8 cellular contexts compared by ENCODE assay signal in the genomic region with DNA sequence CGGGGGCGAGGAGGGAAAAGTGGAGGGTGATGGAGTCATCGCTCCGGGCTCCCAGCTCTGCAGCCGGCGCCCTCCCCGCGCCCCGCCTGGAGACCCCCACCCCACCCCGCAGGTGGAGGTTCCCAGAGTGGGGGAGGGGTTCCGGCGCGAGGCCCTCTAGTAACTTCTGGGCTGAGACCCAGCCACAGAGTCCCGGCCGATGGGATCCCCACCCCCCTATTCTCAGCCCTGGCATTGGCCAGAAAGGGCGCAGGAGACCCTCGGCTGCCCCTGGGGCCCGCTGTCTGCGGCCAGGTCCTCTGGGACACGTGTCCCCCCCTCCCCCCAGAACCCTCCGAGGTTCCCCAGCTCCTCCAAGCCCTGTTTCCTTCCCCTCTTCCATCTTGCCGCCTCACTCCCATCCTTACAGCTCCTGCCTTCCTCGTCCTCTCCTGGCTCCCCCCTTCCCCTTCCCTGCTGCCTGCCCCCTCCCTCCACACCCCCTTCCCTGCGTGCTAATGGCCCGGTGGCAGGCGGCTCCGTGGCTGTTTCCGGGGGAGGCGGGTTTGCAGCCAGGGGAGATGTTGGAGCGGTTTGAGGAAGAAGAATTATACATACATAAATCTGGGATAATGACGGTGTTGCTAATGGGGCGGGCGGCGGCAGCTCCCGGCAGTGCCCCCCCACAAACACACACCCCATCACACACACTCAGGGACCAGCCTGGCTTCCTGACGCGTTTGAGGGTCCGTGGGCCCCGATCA. TPM values are rescaled to one million over a fixed set of nuclear protein-coding genes. Genes with fewer than 3 reads are reported as not detected.
DNase-seq lines count a peak whose midpoint lies in the region; ATAC-seq and TF ChIP-seq lines count a peak whose summit lies in the region.
"Not testable (repeated sequence)": the region's sequence is repeated elsewhere in the genome, so short reads cannot be mapped to it uniquely, and the experiment has no call there.

No MANE protein-coding gene starts in this region.

- H3K9me3 Mint-ChIP-seq in nephron; stimulated activated effector memory CD8-positive, alpha-beta T cell treated with anti-CD3 and anti-CD28 coated beads, Interleukin-12 subunit alpha, Interleukin-12 subunit beta, amount 100 ng/mL, for 72 hours: not testable (repeated sequence)

- H3K9me3 ChIP-seq in HUES64 (ENCODE audit: insufficient read depth, low read depth, low read length); right cardiac atrium (ENCODE audit: control insufficient read depth, low read length): not testable (repeated sequence)

- peak in 11 of 14 donors; percentile 4 to 58 (median 43) for DNase-seq in C1 segment of cervical spinal cord (lab: John Stamatoyannopoulos, UW)
- peak; percentile 52 for DNase-seq in NOMO-1 treated with DMSO at 0.1 percent for 48 hours (lab: John Stamatoyannopoulos, UW; ENCODE audit: unreplicated experiment)
- DNase-seq in activated CD8-positive, alpha-beta memory T cell treated with anti-CD3 and anti-CD28 coated beads for 24 hours: peak; percentile 84
- DNase-seq in cerebellar cortex (ENCODE audit: low spot score): peak; percentile 64
- DNase-seq in right cardiac atrium: peak; percentile 22 to 71 (median 61)
- DNase-seq in stimulated activated effector memory CD8-positive, alpha-beta T cell treated with anti-CD3 and anti-CD28 coated beads, Interleukin-12 subunit alpha, Interleukin-12 subunit beta, amount 100 ng/mL, for 72 hours (ENCODE audit: low spot score in 2 of 2): peak; percentile 12 to 57

- peak; percentile 53 to 59 for ATAC-seq in right cardiac atrium
- peak; percentile 39 for ATAC-seq in stimulated activated effector memory CD8-positive, alpha-beta T cell treated with anti-CD3 and anti-CD28 coated beads, Interleukin-12 subunit alpha, Interleukin-12 subunit beta, amount 100 ng/mL, for 72 hours

- peak overlapping the region; percentile 85 to 96 (median 94) for H3K27ac Mint-ChIP-seq in nephron
- H3K27ac Mint-ChIP-seq in stimulated activated effector memory CD8-positive, alpha-beta T cell treated with anti-CD3 and anti-CD28 coated beads, Interleukin-12 subunit alpha, Interleukin-12 subunit beta, amount 100 ng/mL, for 72 hours: peak overlapping the region; percentile 87

- H3K27me3 ChIP-seq in HUES64 (ENCODE audit: insufficient read depth, low read length); right cardiac atrium (ENCODE audit: control insufficient read depth, insufficient read depth): not testable (repeated sequence)

- not testable (repeated sequence) for H3K36me3 ChIP-seq in HUES64 (ENCODE audit: insufficient read depth, low read length)

- peak overlapping the region; percentile 90 for H3K9ac ChIP-seq in HUES64 (ENCODE audit: low read depth, low read length)

- H3K4me3 ChIP-seq in HUES64 (ENCODE audit: low read length): peak overlapping the region; percentile 61
- H3K4me3 ChIP-seq in right cardiac atrium (ENCODE audit: low read length): peak overlapping the region; percentile 63

- H3K27me3 Mint-ChIP-seq in nephron (ENCODE audit: low read depth): not testable (repeated sequence)

- TF ChIP-seq CTCF in nephron (IDR thresholded peaks at IDR 0.05; ENCODE audit: unreplicated experiment in 3 of 3): not testable (repeated sequence)

- H3K27ac ChIP-seq in HUES64 (ENCODE audit: low read depth, low read length): peak overlapping the region; percentile 99
- not testable (repeated sequence) for H3K27ac ChIP-seq in right cardiac atrium (ENCODE audit: low read length)

- H3K36me3 Mint-ChIP-seq in nephron (ENCODE audit: low read depth); stimulated activated effector memory CD8-positive, alpha-beta T cell treated with anti-CD3 and anti-CD28 coated beads, Interleukin-12 subunit alpha, Interleukin-12 subunit beta, amount 100 ng/mL, for 72 hours: not testable (repeated sequence)

- H3K4me1 Mint-ChIP-seq in nephron: not testable (repeated sequence)
- H3K4me1 Mint-ChIP-seq in stimulated activated effector memory CD8-positive, alpha-beta T cell treated with anti-CD3 and anti-CD28 coated beads, Interleukin-12 subunit alpha, Interleukin-12 subunit beta, amount 100 ng/mL, for 72 hours: peaks cover 15% of the 10 kb centered on the region

- H3K4me1 ChIP-seq in HUES64 (ENCODE audit: insufficient read depth, low read length); right cardiac atrium (ENCODE audit: control insufficient read depth, insufficient read depth, low read length): not testable (repeated sequence)

- WGBS in HUES64: 1% methylated on average over 24 of the region's 39 CpGs
- 2% methylated on average over 39 of the region's 39 CpGs for WGBS in right cardiac atrium

- H3K4me3 Mint-ChIP-seq in nephron: peak overlapping the region; percentile 79 to 81 (median 79)
- peak overlapping the region; percentile 58 for H3K4me3 Mint-ChIP-seq in stimulated activated effector memory CD8-positive, alpha-beta T cell treated with anti-CD3 and anti-CD28 coated beads, Interleukin-12 subunit alpha, Interleukin-12 subunit beta, amount 100 ng/mL, for 72 hours

- intact Hi-C loops in right cardiac atrium (cut with DNase I): not testable (repeated sequence)

RNA-seq across cellular contexts. Expression of a gene that starts 43.2 kb away (rescaled TPM):
- 60.2 TPM for polyA plus RNA-seq in HUES64 (2013, experiment 1 of 2)
- polyA plus RNA-seq in HUES64 (2013, experiment 2 of 2): 61.1 TPM
- 10 to 100 TPM; 28.4 to 36.9 (median 34.0) TPM for total RNA-seq in right cardiac atrium
- polyA plus RNA-seq in right cardiac atrium: 20.1 TPM
